Comparison of ENCODE assay signal across 7 cellular contexts in genomic region chr6:137233561-137234504, GRCh38. TPM values are rescaled to one million over a fixed set of nuclear protein-coding genes. Genes with fewer than 3 reads are reported as not detected.
DNase-seq lines count a peak whose midpoint lies in the region; ATAC-seq and TF ChIP-seq lines count a peak whose summit lies in the region.

No MANE protein-coding gene starts in this region.

- TF ChIP-seq RAD21 in HCT116 (IDR thresholded peaks at IDR 0.05; ENCODE audit: low read depth) = no peak

- H3K36me3 ChIP-seq in HCT116 (ENCODE audit: control insufficient read depth in 1 of 2, insufficient read depth in 2 of 2, low read length in 2 of 2) = no peaks in the 10 kb centered on the region

- peak overlapping the region; percentile 89 for H2AFZ ChIP-seq in HCT116 (ENCODE audit: low read depth, low read length, poor library complexity, severe bottlenecking)

- H3K79me2 ChIP-seq in HCT116 (ENCODE audit: insufficient read depth, low read length) = no peaks in the 10 kb centered on the region

- TF ChIP-seq POLR2A in HCT116 (IDR thresholded peaks at IDR 0.05; ENCODE audit: borderline replicate concordance, extremely low read depth, insufficient read depth, insufficient read length) = no peak

- CTCF ChIA-PET in HCT116 (lab: Charles Lee) = no interaction called here

- H3K4me1 ChIP-seq in HCT116 (ENCODE audit: control insufficient read depth in 1 of 2, insufficient read depth in 2 of 2, low read length in 2 of 2) = peaks cover 18 to 39% of the 10 kb centered on the region in 2 experiments

- H3K9me3 ChIP-seq in HCT116 (ENCODE audit: control insufficient read depth in 1 of 2, insufficient read depth in 1 of 2, low read depth in 1 of 2, low read length in 2 of 2) = no peaks in the 10 kb centered on the region

- H3K27me3 ChIP-seq in HCT116 (ENCODE audit: insufficient read depth, low read length) = no peaks in the 10 kb centered on the region

- intact Hi-C loops in HCT116 (cut with micrococcal nuclease) = no loop called here

- POLR2A ChIA-PET in HCT116 (lab: Charles Lee) = interaction anchor here (1.0 kb wide), 1 partner anchor 21 kb away, joined by 3 read pairs; no protein-coding TSS in a partner anchor

- peak overlapping the region; percentile 51 for H3K27ac ChIP-seq in HCT116 (ENCODE audit: low read depth, low read length)

- no peaks in the 10 kb centered on the region for H4K20me1 ChIP-seq in HCT116 (ENCODE audit: insufficient read depth)

- peak overlapping the region in 1 of 2 experiments; percentile 33; a peak in 2 of 4 replicates for H3K4me3 ChIP-seq in HCT116 (replicated peaks in 1 of 2; ENCODE audit: low read depth in 1 of 2, low read length in 2 of 2)

- no peak for TF ChIP-seq CTCF in HCT116 (IDR thresholded peaks at IDR 0.05 in 2 of 3, conservative IDR thresholded peaks at IDR 0.05 in 1 of 3; ENCODE audit: borderline replicate concordance in 1 of 3, insufficient read depth in 1 of 3, low read depth in 2 of 3, low read length in 2 of 3)

- peak; percentile 53 for ATAC-seq in HCT116

- peak overlapping the region; percentile 7; the same call in 1 of the 2 replicates for H3K9ac ChIP-seq in HCT116 (ENCODE audit: low read length)

- DNase-seq in HCT116 (ENCODE audit: low read depth, low spot score) (no peak), SKM-1 treated with dmso at 0.1 percent for 144 hours (lab: John Stamatoyannopoulos, UW; ENCODE audit: unreplicated experiment) (peak; percentile 96), fibroblast of gingiva (ENCODE audit: low read depth) (peak; percentile 96), renal cortical epithelial cell (ENCODE audit: low read depth) (peak; percentile 99), DMS79 (lab: John Stamatoyannopoulos, UW) (no peak), NCI-H526 treated with DMSO at 0.1 percent for 48 hours (lab: John Stamatoyannopoulos, UW) (no peak)
- no peak for DNase-seq in stimulated activated CD4-positive, alpha-beta T cell treated with anti-CD3 and anti-CD28 coated beads, Interleukin-2, amount 100 ng/mL, for 48 hours

- no TSS peak for BruUV-seq in HCT116 (replicated peaks; lab: Mats Ljungman, UMichigan)

- RAD21 ChIA-PET in HCT116 (lab: Charles Lee; ENCODE audit: low non-redundant PET in 1 of 2, low total read pairs in 2 of 2, uncharacterized antibody in 2 of 2, unreplicated experiment in 2 of 2) = no interaction called here

- H3K4me2 ChIP-seq in HCT116 (ENCODE audit: low read length) = peak overlapping the region; percentile 60

- H3K9me2 ChIP-seq in HCT116 (ENCODE audit: insufficient read depth) = no peaks in the 10 kb centered on the region

TF ChIP-seq in HCT116, 20 proteins besides CTCF, POLR2A, EP300 and RAD21:
- TF ChIP-seq SIN3A (IDR thresholded peaks at IDR 0.05; ENCODE audit: low read depth) (no peak), EZH2 (IDR thresholded peaks at IDR 0.05) (no peak), CEBPB (IDR thresholded peaks at IDR 0.05; ENCODE audit: low read depth) (peak; percentile 39; the same call in 1 of the 2 replicates), TCF7L2 (IDR thresholded peaks at IDR 0.05; ENCODE audit: borderline replicate concordance, extremely low read depth, insufficient read depth, insufficient read length) (no peak), ELF1 (IDR thresholded peaks at IDR 0.05; ENCODE audit: borderline replicate concordance, low read depth) (0 out of 2 replicates have a peak, but pooled peaks have one; percentile 18), FOSL1 (IDR thresholded peaks at IDR 0.05; ENCODE audit: low read depth) (peak; percentile 58; the same call in 1 of the 2 replicates), ZFX (IDR thresholded peaks at IDR 0.05) (no peak), POLR2AphosphoS5 (IDR thresholded peaks at IDR 0.05; ENCODE audit: low read depth, low read length) (no peak), EGR1 (IDR thresholded peaks at IDR 0.05; ENCODE audit: low read depth) (no peak), ZNF274 (IDR thresholded peaks at IDR 0.05; ENCODE audit: low read depth, low read length) (no peak), CBX3 (IDR thresholded peaks at IDR 0.05; ENCODE audit: low read depth) (peak; percentile 58; the same call in 1 of the 2 replicates), REST (IDR thresholded peaks at IDR 0.05; ENCODE audit: low read depth) (no peak), EZH2phosphoT487 (IDR thresholded peaks at IDR 0.05; ENCODE audit: borderline replicate concordance) (no peak), YY1 (IDR thresholded peaks at IDR 0.05; ENCODE audit: extremely low read depth, insufficient replicate concordance, low read depth, low read length) (no peak), SRF (IDR thresholded peaks at IDR 0.05; ENCODE audit: low read depth) (no peak), SP1 (IDR thresholded peaks at IDR 0.05; ENCODE audit: low read depth) (peak; percentile 41), JUND (IDR thresholded peaks at IDR 0.05) (peak; percentile 61; the same call in 1 of the 2 replicates)
- TF ChIP-seq, protein P1, sequence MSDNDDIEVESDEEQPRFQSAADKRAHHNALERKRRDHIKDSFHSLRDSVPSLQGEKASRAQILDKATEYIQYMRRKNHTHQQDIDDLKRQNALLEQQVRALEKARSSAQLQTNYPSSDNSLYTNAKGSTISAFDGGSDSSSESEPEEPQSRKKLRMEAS (IDR thresholded peaks at IDR 0.05) = no peak
- TF ChIP-seq, protein P2, sequence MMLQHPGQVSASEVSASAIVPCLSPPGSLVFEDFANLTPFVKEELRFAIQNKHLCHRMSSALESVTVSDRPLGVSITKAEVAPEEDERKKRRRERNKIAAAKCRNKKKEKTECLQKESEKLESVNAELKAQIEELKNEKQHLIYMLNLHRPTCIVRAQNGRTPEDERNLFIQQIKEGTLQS (IDR thresholded peaks at IDR 0.05) = no peak
- TF ChIP-seq, protein P3, sequence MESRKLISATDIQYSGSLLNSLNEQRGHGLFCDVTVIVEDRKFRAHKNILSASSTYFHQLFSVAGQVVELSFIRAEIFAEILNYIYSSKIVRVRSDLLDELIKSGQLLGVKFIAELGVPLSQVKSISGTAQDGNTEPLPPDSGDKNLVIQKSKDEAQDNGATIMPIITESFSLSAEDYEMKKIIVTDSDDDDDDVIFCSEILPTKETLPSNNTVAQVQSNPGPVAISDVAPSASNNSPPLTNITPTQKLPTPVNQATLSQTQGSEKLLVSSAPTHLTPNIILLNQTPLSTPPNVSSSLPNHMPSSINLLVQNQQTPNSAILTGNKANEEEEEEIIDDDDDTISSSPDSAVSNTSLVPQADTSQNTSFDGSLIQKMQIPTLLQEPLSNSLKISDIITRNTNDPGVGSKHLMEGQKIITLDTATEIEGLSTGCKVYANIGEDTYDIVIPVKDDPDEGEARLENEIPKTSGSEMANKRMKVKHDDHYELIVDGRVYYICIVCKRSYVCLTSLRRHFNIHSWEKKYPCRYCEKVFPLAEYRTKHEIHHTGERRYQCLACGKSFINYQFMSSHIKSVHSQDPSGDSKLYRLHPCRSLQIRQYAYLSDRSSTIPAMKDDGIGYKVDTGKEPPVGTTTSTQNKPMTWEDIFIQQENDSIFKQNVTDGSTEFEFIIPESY (IDR thresholded peaks at IDR 0.05; ENCODE audit: extremely low read depth, insufficient replicate concordance, low read length) = no peak

RNA-seq across cellular contexts. Expression of gene IFNGR1, which starts 14.6 kb away (rescaled TPM):
- total RNA-seq in HCT116 (2021; ENCODE audit: unreplicated experiment) (27.1 TPM), renal cortical epithelial cell (124 and 143 TPM in 2 replicates)
- 26.8 and 31.0 TPM in 2 replicates for polyA plus RNA-seq in HCT116 (2012)

Comparison
In these comparisons a context has a peak if more than half of its experiments do, and no peak if none do; other contexts are left out.
1. DNase-seq: peak in SKM-1 treated with dmso at 0.1 percent for 144 hours (single experiment), fibroblast of gingiva (single experiment) and renal cortical epithelial cell (single experiment); none in HCT116 (single experiment), DMS79 (single experiment), NCI-H526 treated with DMSO at 0.1 percent for 48 hours (single experiment) and stimulated activated CD4-positive, alpha-beta T cell treated with anti-CD3 and anti-CD28 coated beads, Interleukin-2, amount 100 ng/mL, for 48 hours (0 of 2).